8 cellular contexts compared by ENCODE assay signal in the genomic region with DNA sequence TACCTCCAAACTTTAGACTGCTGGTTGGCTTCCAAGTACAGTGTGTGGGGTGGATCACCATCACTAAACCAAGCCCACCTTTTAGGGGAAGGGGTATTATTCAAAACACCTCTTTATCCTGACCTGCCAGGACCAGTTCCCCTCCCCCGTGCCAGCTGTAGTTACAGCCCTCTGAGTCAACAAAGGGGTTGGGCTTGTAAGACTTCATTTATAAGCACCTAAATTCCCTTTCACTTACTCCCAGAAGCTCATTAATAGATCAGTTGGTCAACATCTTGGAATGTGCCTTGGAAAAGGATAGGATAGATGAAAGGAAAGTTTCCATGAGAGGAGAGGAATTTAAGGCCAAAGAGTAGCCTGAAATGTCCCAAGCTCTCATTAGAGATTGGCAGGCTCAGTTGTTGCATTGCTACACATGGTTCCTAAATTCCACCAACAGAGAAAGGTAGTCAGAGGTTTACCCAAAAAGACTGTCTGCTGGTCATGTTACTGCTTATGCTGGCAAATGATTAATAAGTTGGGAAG. TPM values are rescaled to one million over a fixed set of nuclear protein-coding genes. Genes with fewer than 3 reads are reported as not detected.
DNase-seq lines count a peak whose midpoint lies in the region; ATAC-seq, FAIRE-seq and TF ChIP-seq lines count a peak whose summit lies in the region.

No MANE protein-coding gene starts in this region.

- no peaks in the 10 kb centered on the region for H3K9me3 Mint-ChIP-seq in astrocyte (ENCODE audit: unreplicated experiment)

- no peaks in the 10 kb centered on the region for H4K20me1 ChIP-seq in BLaER1 treated with 17β-estradiol and CSF1 and Interleukin-3, amounts not matched to agents 10 nM and 100 nM
- H4K20me1 ChIP-seq in astrocyte (ENCODE audit: insufficient read depth, low read length): no peaks in the 10 kb centered on the region

- peaks cover 43% of the 10 kb centered on the region for H3K4me1 Mint-ChIP-seq in astrocyte (ENCODE audit: low read depth, unreplicated experiment)

- TF ChIP-seq POLR2A in esophagus squamous epithelium (IDR thresholded peaks at IDR 0.05) (no peak), Peyer's patch (IDR thresholded peaks at IDR 0.05) (no peak)

- DNase-seq in HT-29 (ENCODE audit: low spot score) (peak; percentile 71), astrocyte (ENCODE audit: low read depth) (peak; percentile 97), mucosa of descending colon (peak in 1 of 3 donors; percentile 54), NCI-H345 (lab: John Stamatoyannopoulos, UW) (no peak), esophagus squamous epithelium (lab: John Stamatoyannopoulos, UW) (no peak), Peyer's patch (no peak)

- peak overlapping the region in 10 of 11 experiments; percentile 87 to 96 (median 92); a peak in 20 of 22 replicates for H3K27ac ChIP-seq in BLaER1 treated with 17β-estradiol and CSF1 and Interleukin-3, amounts not matched to agents 10 nM and 100 nM
- H3K27ac ChIP-seq in astrocyte (ENCODE audit: low read depth, low read length) (peak overlapping the region; percentile 37), esophagus squamous epithelium (no peak overlapping the region), Peyer's patch (no peak overlapping the region)

- H3K9ac ChIP-seq in BLaER1 treated with 17β-estradiol and CSF1 and Interleukin-3, amounts not matched to agents 10 nM and 100 nM: peak overlapping the region in 10 of 11 experiments; percentile 25 to 86 (median 79); a peak in 18 of 22 replicates
- H3K9ac ChIP-seq in astrocyte (ENCODE audit: low read length): peak overlapping the region; percentile 8

- no peaks in the 10 kb centered on the region for H3K36me3 ChIP-seq in BLaER1 treated with 17β-estradiol and CSF1 and Interleukin-3, amounts not matched to agents 10 nM and 100 nM
- no peaks in the 10 kb centered on the region for H3K36me3 ChIP-seq in astrocyte (ENCODE audit: insufficient read depth, low read length)
- no peaks in the 10 kb centered on the region for H3K36me3 ChIP-seq in mucosa of descending colon (ENCODE audit: low read depth)
- no peaks in the 10 kb centered on the region for H3K36me3 ChIP-seq in esophagus squamous epithelium
- H3K36me3 ChIP-seq in Peyer's patch: no peaks in the 10 kb centered on the region

- no peaks in the 10 kb centered on the region for H3K27me3 ChIP-seq in BLaER1 treated with 17β-estradiol and CSF1 and Interleukin-3, amounts not matched to agents 10 nM and 100 nM
- H3K27me3 ChIP-seq in astrocyte (ENCODE audit: insufficient read depth, low read length) (no peaks in the 10 kb centered on the region), esophagus squamous epithelium (no peaks in the 10 kb centered on the region), Peyer's patch (no peaks in the 10 kb centered on the region)

- TF ChIP-seq CTCF in astrocyte (IDR thresholded peaks at IDR 0.05; ENCODE audit: insufficient read depth, low read depth, low read length) (no peak), mucosa of descending colon (IDR thresholded peaks at IDR 0.05) (no peak), esophagus squamous epithelium (IDR thresholded peaks at IDR 0.05) (no peak), Peyer's patch (IDR thresholded peaks at IDR 0.05) (no peak)

- intact Hi-C loops in mucosa of descending colon (cut with DNase I, micrococcal nuclease) (no loop called here), esophagus squamous epithelium (cut with DNase I) (no loop called here)

- peaks cover 0 to 20% (median 5%) of the 10 kb centered on the region in 11 experiments; a peak in 12 of 22 replicates for H3K9me3 ChIP-seq in BLaER1 treated with 17β-estradiol and CSF1 and Interleukin-3, amounts not matched to agents 10 nM and 100 nM (replicated peaks in 1 of 11)
- H3K9me3 ChIP-seq in astrocyte (ENCODE audit: insufficient read depth, low read depth, low read length) (no peaks in the 10 kb centered on the region), mucosa of descending colon (no peaks in the 10 kb centered on the region), esophagus squamous epithelium (no peaks in the 10 kb centered on the region), Peyer's patch (no peaks in the 10 kb centered on the region)

- H3K4me1 ChIP-seq in BLaER1 treated with 17β-estradiol and CSF1 and Interleukin-3, amounts not matched to agents 10 nM and 100 nM: peaks cover 75 to 92% (median 83%) of the 10 kb centered on the region in 10 experiments
- H3K4me1 ChIP-seq in astrocyte (ENCODE audit: insufficient read depth, low read length): peaks cover 28% of the 10 kb centered on the region
- H3K4me1 ChIP-seq in mucosa of descending colon (ENCODE audit: low read depth): no peaks in the 10 kb centered on the region
- H3K4me1 ChIP-seq in esophagus squamous epithelium: peaks cover 0 to 33% (median 14%) of the 10 kb centered on the region in 3 donors
- H3K4me1 ChIP-seq in Peyer's patch: peaks cover 0 to 6% (median 0%) of the 10 kb centered on the region in 4 donors

- WGBS in esophagus squamous epithelium, 2 donors: 13 to 40% methylated on average over 1 of the region's 1 CpG

- peak overlapping the region; percentile 71 to 94 (median 86) for H3K4me2 ChIP-seq in BLaER1 treated with 17β-estradiol and CSF1 and Interleukin-3, amounts not matched to agents 10 nM and 100 nM
- H3K4me2 ChIP-seq in astrocyte (ENCODE audit: low read length): peak overlapping the region; percentile 51

- FAIRE-seq in astrocyte (lab: Jason Lieb, UNC): peak; percentile 80

- peak overlapping the region; percentile 86 for H3K27ac Mint-ChIP-seq in astrocyte (ENCODE audit: unreplicated experiment)

- peak overlapping the region; percentile 26 for H2AFZ ChIP-seq in astrocyte (ENCODE audit: low read depth, low read length)

- peak overlapping the region in 1 of 10 experiments; percentile 12; a peak in 2 of 20 replicates for H3K4me3 ChIP-seq in BLaER1 treated with 17β-estradiol and CSF1 and Interleukin-3, amounts not matched to agents 10 nM and 100 nM
- H3K4me3 ChIP-seq in astrocyte (ENCODE audit: insufficient read depth, low read depth, low read length): no peak overlapping the region
- H3K4me3 ChIP-seq in mucosa of descending colon: no peak overlapping the region
- H3K4me3 ChIP-seq in esophagus squamous epithelium: no peak overlapping the region
- H3K4me3 ChIP-seq in Peyer's patch: no peak overlapping the region

- no peak overlapping the region for H3K4me3 Mint-ChIP-seq in astrocyte (ENCODE audit: unreplicated experiment)

- no peaks in the 10 kb centered on the region for H3K36me3 Mint-ChIP-seq in astrocyte (ENCODE audit: low read depth, unreplicated experiment)

- no peaks in the 10 kb centered on the region for H3K79me2 ChIP-seq in astrocyte (ENCODE audit: insufficient read depth, low read length)

- H3K27me3 Mint-ChIP-seq in astrocyte (ENCODE audit: low read depth, unreplicated experiment): no peaks in the 10 kb centered on the region

- ATAC-seq in mucosa of descending colon (peak; percentile 69), GM18519 (IDR thresholded peaks at IDR 0.05; ENCODE audit: low FRiP score, unreplicated experiment) (no peak)

RNA-seq across cellular contexts. Expression of a gene that starts 59.2 kb away (rescaled TPM):
- total RNA-seq in HT-29 (2014; rRNA removed; shearing (Covaris generic)): 1.2 and 1.7 TPM in 2 replicates
- total RNA-seq in astrocyte (16.2 and 16.8 TPM in 2 replicates), mucosa of descending colon (10 to 100 TPM; 49.3 to 65.2 (median 55.8) TPM), esophagus squamous epithelium (10 to 100 TPM in 1 of 4 donors, 1 to 10 TPM in 3; 4.2 to 21.7 (median 7.7) TPM), Peyer's patch (10 to 100 TPM; 19.3 to 66.8 (median 30.6) TPM)

Comparison
In these comparisons a context has a peak if more than half of its experiments do, and no peak if none do; other contexts are left out.
1. H3K27ac ChIP-seq: peak in BLaER1 treated with 17β-estradiol and CSF1 and Interleukin-3, amounts not matched to agents 10 nM and 100 nM (10 of 11) and astrocyte (single experiment); none in esophagus squamous epithelium (0 of 4) and Peyer's patch (0 of 4).
2. DNase-seq: peak in HT-29 (single experiment) and astrocyte (single experiment); none in NCI-H345 (single experiment), esophagus squamous epithelium (single experiment) and Peyer's patch (0 of 3).